In genomic region chr2:152165780-152166179, GRCh38 we compare ENCODE assay signal across 15 cellular contexts.
"Had no signal": no experiment of that assay in that cellular context is flagged by ENCODE, and none has a peak within 500 bp of the region (broad histone marks: within the 10 kb centered on the region; RNA-seq: fewer than 3 reads in every experiment).

No MANE protein-coding gene starts in this region.

- H3K27ac ChIP-seq: tibial nerve had no signal

- FAIRE-seq: frontal cortex, islet of Langerhans had no signal

- H3K36me3 ChIP-seq: heart right ventricle, left ventricle myocardium inferior, tibial nerve had no signal

- H3K9me3 ChIP-seq: heart right ventricle, left ventricle myocardium inferior, tibial nerve had no signal

- ATAC-seq: stimulated activated naive CD8-positive, alpha-beta T cell treated with anti-CD3 and anti-CD28 coated beads, Interleukin-15, amount 100 ng/mL, for 72 hours had no signal

- DNase-seq: activated CD4-positive, alpha-beta T cell treated with anti-CD3 and anti-CD28 coated beads, Interleukin-2, amount 50 U/mL, for 1 hour; activated effector memory CD4-positive, alpha-beta T cell treated with anti-CD3 and anti-CD28 coated beads, Interleukin-2, amount 50 U/mL, for 16 hours; activated naive CD8-positive, alpha-beta T cell treated with anti-CD3 and anti-CD28 coated beads, Interleukin-2, amount 10 ng/mL, durations not matched to agents 7 days and 5 days; activated T-cell treated with anti-CD3 and anti-CD28 coated beads for 4 hours; central memory CD4-positive, alpha-beta T cell; cortex of kidney; effector CD8-positive, alpha-beta T cell; heart right ventricle; left ventricle myocardium inferior; stimulated activated CD4-positive, alpha-beta T cell treated with anti-CD3 and anti-CD28 coated beads, Interleukin-4, amount 100 ng/mL, for 4 hours; stimulated activated naive CD8-positive, alpha-beta T cell treated with anti-CD3 and anti-CD28 coated beads, Interleukin-15, amount 100 ng/mL, for 72 hours had no signal

- H3K4me3 ChIP-seq: heart right ventricle, left ventricle myocardium inferior, skin epidermis, tibial nerve had no signal

- H3K27me3 ChIP-seq: heart right ventricle, tibial nerve had no signal
